ENCODE assay signal across 1 cellular context in genomic region chr22:48851933-48852549, GRCh38.
TF ChIP-seq lines count a peak whose summit lies in the region.

No MANE protein-coding gene starts in this region.

TF ChIP-seq in HepG2, 621 proteins besides CTCF, POLR2A, EP300 and RAD21 (continued from another document and continues in another):
- TF ChIP-seq ZNF609 (CRISPR knock-in tag; IDR thresholded peaks at IDR 0.05; ENCODE audit: borderline replicate concordance) (no peak), ZFP1 (CRISPR knock-in tag; IDR thresholded peaks at IDR 0.05) (no peak), ONECUT2 (CRISPR knock-in tag; IDR thresholded peaks at IDR 0.05) (peak; percentile 89), MTA1 (CRISPR knock-in tag; IDR thresholded peaks at IDR 0.05; ENCODE audit: borderline replicate concordance) (peak; percentile 73; the same call in 1 of the 2 replicates), HDAC1 (CRISPR knock-in tag; IDR thresholded peaks at IDR 0.05) (peak; percentile 69), TRIM24 (CRISPR knock-in tag; IDR thresholded peaks at IDR 0.05) (no peak), ZNF550 (CRISPR knock-in tag; IDR thresholded peaks at IDR 0.05; ENCODE audit: borderline replicate concordance) (no peak), ARHGAP35 (CRISPR knock-in tag; IDR thresholded peaks at IDR 0.05; ENCODE audit: borderline replicate concordance) (no peak), CREBL2 (CRISPR knock-in tag; IDR thresholded peaks at IDR 0.05; ENCODE audit: borderline replicate concordance) (no peak), ZNF703 (CRISPR knock-in tag; IDR thresholded peaks at IDR 0.05; ENCODE audit: borderline replicate concordance) (no peak), SALL1 (CRISPR knock-in tag; IDR thresholded peaks at IDR 0.05) (peak; percentile 90), SIX1 (CRISPR knock-in tag; IDR thresholded peaks at IDR 0.05; ENCODE audit: borderline replicate concordance) (no peak), ELF3 (CRISPR knock-in tag; IDR thresholded peaks at IDR 0.05) (0 out of 2 replicates have a peak, but pooled peaks have one; percentile 11), NONO (IDR thresholded peaks at IDR 0.05) (no peak), NONO (CRISPR knock-in tag; conservative IDR thresholded peaks at IDR 0.05) (no peak), RARG (CRISPR knock-in tag; IDR thresholded peaks at IDR 0.05; ENCODE audit: low read depth) (no peak), ZFP36L2 (CRISPR knock-in tag; IDR thresholded peaks at IDR 0.05) (no peak), ZBTB46 (CRISPR knock-in tag; IDR thresholded peaks at IDR 0.05; ENCODE audit: borderline replicate concordance) (no peak), ZNF644 (CRISPR knock-in tag; IDR thresholded peaks at IDR 0.05; ENCODE audit: low read depth) (no peak), ZMYM3 (CRISPR knock-in tag; IDR thresholded peaks at IDR 0.05) (no peak), FOSL2 (CRISPR knock-in tag; IDR thresholded peaks at IDR 0.05) (peak; percentile 37), PRMT3 (CRISPR knock-in tag; IDR thresholded peaks at IDR 0.05; ENCODE audit: borderline replicate concordance, low read depth) (no peak), PLSCR1 (CRISPR knock-in tag; IDR thresholded peaks at IDR 0.05; ENCODE audit: borderline replicate concordance) (no peak), E2F2 (CRISPR knock-in tag; IDR thresholded peaks at IDR 0.05; ENCODE audit: borderline replicate concordance) (no peak)
- TF ChIP-seq, protein P1, sequence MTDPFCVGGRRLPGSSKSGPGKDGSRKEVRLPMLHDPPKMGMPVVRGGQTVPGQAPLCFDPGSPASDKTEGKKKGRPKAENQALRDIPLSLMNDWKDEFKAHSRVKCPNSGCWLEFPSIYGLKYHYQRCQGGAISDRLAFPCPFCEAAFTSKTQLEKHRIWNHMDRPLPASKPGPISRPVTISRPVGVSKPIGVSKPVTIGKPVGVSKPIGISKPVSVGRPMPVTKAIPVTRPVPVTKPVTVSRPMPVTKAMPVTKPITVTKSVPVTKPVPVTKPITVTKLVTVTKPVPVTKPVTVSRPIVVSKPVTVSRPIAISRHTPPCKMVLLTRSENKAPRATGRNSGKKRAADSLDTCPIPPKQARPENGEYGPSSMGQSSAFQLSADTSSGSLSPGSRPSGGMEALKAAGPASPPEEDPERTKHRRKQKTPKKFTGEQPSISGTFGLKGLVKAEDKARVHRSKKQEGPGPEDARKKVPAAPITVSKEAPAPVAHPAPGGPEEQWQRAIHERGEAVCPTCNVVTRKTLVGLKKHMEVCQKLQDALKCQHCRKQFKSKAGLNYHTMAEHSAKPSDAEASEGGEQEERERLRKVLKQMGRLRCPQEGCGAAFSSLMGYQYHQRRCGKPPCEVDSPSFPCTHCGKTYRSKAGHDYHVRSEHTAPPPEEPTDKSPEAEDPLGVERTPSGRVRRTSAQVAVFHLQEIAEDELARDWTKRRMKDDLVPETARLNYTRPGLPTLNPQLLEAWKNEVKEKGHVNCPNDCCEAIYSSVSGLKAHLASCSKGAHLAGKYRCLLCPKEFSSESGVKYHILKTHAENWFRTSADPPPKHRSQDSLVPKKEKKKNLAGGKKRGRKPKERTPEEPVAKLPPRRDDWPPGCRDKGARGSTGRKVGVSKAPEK (CRISPR knock-in tag; IDR thresholded peaks at IDR 0.05; ENCODE audit: borderline replicate concordance) = no peak
- TF ChIP-seq, protein P2, sequence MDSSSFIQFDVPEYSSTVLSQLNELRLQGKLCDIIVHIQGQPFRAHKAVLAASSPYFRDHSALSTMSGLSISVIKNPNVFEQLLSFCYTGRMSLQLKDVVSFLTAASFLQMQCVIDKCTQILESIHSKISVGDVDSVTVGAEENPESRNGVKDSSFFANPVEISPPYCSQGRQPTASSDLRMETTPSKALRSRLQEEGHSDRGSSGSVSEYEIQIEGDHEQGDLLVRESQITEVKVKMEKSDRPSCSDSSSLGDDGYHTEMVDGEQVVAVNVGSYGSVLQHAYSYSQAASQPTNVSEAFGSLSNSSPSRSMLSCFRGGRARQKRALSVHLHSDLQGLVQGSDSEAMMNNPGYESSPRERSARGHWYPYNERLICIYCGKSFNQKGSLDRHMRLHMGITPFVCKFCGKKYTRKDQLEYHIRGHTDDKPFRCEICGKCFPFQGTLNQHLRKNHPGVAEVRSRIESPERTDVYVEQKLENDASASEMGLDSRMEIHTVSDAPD (CRISPR knock-in tag; IDR thresholded peaks at IDR 0.05) = no peak
- TF ChIP-seq, protein P3, sequence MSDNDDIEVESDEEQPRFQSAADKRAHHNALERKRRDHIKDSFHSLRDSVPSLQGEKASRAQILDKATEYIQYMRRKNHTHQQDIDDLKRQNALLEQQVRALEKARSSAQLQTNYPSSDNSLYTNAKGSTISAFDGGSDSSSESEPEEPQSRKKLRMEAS (IDR thresholded peaks at IDR 0.05) = peak; percentile 52
- TF ChIP-seq, protein P4, sequence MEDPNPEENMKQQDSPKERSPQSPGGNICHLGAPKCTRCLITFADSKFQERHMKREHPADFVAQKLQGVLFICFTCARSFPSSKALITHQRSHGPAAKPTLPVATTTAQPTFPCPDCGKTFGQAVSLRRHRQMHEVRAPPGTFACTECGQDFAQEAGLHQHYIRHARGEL (CRISPR knock-in tag; IDR thresholded peaks at IDR 0.05) = no peak
- TF ChIP-seq, protein P5, sequence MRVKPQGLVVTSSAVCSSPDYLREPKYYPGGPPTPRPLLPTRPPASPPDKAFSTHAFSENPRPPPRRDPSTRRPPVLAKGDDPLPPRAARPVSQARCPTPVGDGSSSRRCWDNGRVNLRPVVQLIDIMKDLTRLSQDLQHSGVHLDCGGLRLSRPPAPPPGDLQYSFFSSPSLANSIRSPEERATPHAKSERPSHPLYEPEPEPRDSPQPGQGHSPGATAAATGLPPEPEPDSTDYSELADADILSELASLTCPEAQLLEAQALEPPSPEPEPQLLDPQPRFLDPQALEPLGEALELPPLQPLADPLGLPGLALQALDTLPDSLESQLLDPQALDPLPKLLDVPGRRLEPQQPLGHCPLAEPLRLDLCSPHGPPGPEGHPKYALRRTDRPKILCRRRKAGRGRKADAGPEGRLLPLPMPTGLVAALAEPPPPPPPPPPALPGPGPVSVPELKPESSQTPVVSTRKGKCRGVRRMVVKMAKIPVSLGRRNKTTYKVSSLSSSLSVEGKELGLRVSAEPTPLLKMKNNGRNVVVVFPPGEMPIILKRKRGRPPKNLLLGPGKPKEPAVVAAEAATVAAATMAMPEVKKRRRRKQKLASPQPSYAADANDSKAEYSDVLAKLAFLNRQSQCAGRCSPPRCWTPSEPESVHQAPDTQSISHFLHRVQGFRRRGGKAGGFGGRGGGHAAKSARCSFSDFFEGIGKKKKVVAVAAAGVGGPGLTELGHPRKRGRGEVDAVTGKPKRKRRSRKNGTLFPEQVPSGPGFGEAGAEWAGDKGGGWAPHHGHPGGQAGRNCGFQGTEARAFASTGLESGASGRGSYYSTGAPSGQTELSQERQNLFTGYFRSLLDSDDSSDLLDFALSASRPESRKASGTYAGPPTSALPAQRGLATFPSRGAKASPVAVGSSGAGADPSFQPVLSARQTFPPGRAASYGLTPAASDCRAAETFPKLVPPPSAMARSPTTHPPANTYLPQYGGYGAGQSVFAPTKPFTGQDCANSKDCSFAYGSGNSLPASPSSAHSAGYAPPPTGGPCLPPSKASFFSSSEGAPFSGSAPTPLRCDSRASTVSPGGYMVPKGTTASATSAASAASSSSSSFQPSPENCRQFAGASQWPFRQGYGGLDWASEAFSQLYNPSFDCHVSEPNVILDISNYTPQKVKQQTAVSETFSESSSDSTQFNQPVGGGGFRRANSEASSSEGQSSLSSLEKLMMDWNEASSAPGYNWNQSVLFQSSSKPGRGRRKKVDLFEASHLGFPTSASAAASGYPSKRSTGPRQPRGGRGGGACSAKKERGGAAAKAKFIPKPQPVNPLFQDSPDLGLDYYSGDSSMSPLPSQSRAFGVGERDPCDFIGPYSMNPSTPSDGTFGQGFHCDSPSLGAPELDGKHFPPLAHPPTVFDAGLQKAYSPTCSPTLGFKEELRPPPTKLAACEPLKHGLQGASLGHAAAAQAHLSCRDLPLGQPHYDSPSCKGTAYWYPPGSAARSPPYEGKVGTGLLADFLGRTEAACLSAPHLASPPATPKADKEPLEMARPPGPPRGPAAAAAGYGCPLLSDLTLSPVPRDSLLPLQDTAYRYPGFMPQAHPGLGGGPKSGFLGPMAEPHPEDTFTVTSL (CRISPR knock-in tag; IDR thresholded peaks at IDR 0.05; ENCODE audit: borderline replicate concordance) = peak; percentile 49; the same call in 1 of the 2 replicates
- TF ChIP-seq, protein P6, sequence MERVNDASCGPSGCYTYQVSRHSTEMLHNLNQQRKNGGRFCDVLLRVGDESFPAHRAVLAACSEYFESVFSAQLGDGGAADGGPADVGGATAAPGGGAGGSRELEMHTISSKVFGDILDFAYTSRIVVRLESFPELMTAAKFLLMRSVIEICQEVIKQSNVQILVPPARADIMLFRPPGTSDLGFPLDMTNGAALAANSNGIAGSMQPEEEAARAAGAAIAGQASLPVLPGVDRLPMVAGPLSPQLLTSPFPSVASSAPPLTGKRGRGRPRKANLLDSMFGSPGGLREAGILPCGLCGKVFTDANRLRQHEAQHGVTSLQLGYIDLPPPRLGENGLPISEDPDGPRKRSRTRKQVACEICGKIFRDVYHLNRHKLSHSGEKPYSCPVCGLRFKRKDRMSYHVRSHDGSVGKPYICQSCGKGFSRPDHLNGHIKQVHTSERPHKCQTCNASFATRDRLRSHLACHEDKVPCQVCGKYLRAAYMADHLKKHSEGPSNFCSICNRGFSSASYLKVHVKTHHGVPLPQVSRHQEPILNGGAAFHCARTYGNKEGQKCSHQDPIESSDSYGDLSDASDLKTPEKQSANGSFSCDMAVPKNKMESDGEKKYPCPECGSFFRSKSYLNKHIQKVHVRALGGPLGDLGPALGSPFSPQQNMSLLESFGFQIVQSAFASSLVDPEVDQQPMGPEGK (CRISPR knock-in tag; IDR thresholded peaks at IDR 0.05) = no peak
- TF ChIP-seq, protein P7, sequence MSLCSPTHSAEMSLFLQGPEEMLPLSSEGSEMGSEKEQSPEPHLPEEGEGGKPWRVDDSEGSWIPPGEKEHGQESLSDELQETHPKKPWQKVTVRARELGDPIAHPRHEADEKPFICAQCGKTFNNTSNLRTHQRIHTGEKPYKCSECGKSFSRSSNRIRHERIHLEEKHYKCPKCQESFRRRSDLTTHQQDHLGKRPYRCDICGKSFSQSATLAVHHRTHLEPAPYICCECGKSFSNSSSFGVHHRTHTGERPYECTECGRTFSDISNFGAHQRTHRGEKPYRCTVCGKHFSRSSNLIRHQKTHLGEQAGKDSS (CRISPR knock-in tag; IDR thresholded peaks at IDR 0.05; ENCODE audit: borderline replicate concordance, low read depth) = no peak
